8 cellular contexts compared by ENCODE assay signal in genomic region chr6:17884501-17885039, GRCh38.
DNase-seq lines count a peak whose midpoint lies in the region; ATAC-seq and TF ChIP-seq lines count a peak whose summit lies in the region.

No MANE protein-coding gene starts in this region.

- H3K27ac ChIP-seq in MM.1S (ENCODE audit: low read length) (peak overlapping the region; percentile 47; the same call in 1 of the 2 replicates), heart right ventricle (peak overlapping the region in 3 of 10 donors; percentile 18 to 56 (median 39))

- H3K4me2 ChIP-seq in MM.1S (ENCODE audit: low read depth, low read length): peak overlapping the region; percentile 68

- peaks cover 7% of the 10 kb centered on the region; the same call in 1 of the 2 replicates for H3F3A ChIP-seq in MM.1S (ENCODE audit: insufficient read depth, low read length)

- peak overlapping the region; percentile 36; the same call in 1 of the 2 replicates for H3K4me3 ChIP-seq in MM.1S (ENCODE audit: low read length)
- peak overlapping the region in 1 of 10 donors; percentile 20 for H3K4me3 ChIP-seq in heart right ventricle

- H3K27me3 ChIP-seq in MM.1S (replicated peaks; ENCODE audit: insufficient read depth, low read length) (no peaks in the 10 kb centered on the region), heart right ventricle (no peaks in the 10 kb centered on the region)

- H3K9me2 ChIP-seq in MM.1S (replicated peaks; ENCODE audit: insufficient read depth, low read length): no peaks in the 10 kb centered on the region

- H3K9me3 ChIP-seq in MM.1S (replicated peaks; ENCODE audit: insufficient read depth, low read length) (no peaks in the 10 kb centered on the region), heart right ventricle (no peaks in the 10 kb centered on the region)

- DNase-seq in MM.1S: peak; percentile 23
- no peak for DNase-seq in heart right ventricle
- no peak for DNase-seq in DMS53 (lab: John Stamatoyannopoulos, UW)
- no peak for DNase-seq in HK-2 (ENCODE audit: unreplicated experiment)
- DNase-seq in ACHN: no peak
- no peak for DNase-seq in central memory CD4-positive, alpha-beta T cell

- intact Hi-C loops in heart right ventricle (cut with DNase I): no loop called here

- peak overlapping the region; percentile 7; the same call in 1 of the 2 replicates for H3K9ac ChIP-seq in MM.1S (ENCODE audit: low read length)

- in situ Hi-C loops in ACHN (cut with HindIII; ENCODE audit: low pct_ligation_motif_present, low pct_unique_long_range_greater_than_20kb, low sequenced_read_pairs): no loop called here

- no peaks in the 10 kb centered on the region for H3K79me2 ChIP-seq in MM.1S (ENCODE audit: low read length)

- 55 to 64% methylated on average over 3 of the region's 3 CpGs for WGBS in heart right ventricle, 2 donors

- H3K4me1 ChIP-seq in MM.1S (ENCODE audit: low read length) (peaks cover 10% of the 10 kb centered on the region), heart right ventricle (peaks cover 3 to 56% (median 27%) of the 10 kb centered on the region in 9 donors)

- TF ChIP-seq CTCF in MM.1S (IDR thresholded peaks at IDR 0.05; ENCODE audit: low read length) (no peak), heart right ventricle (IDR thresholded peaks at IDR 0.05) (no peak)

- H4K20me1 ChIP-seq in MM.1S (ENCODE audit: insufficient read depth, low read length): no peaks in the 10 kb centered on the region

- H2AFZ ChIP-seq in MM.1S (ENCODE audit: low read length): peak overlapping the region; percentile 51

- ATAC-seq in GM18520 (IDR thresholded peaks at IDR 0.05; ENCODE audit: unreplicated experiment) (peak; percentile 75), GM21825 (IDR thresholded peaks at IDR 0.05; ENCODE audit: unreplicated experiment) (peak; percentile 82), heart right ventricle (peak in 5 of 8 donors; percentile 8 to 42 (median 31))

- no peaks in the 10 kb centered on the region for H3K36me3 ChIP-seq in MM.1S (replicated peaks; ENCODE audit: insufficient read depth, low read length)
- H3K36me3 ChIP-seq in heart right ventricle: peaks cover 0 to 7% (median 0%) of the 10 kb centered on the region in 9 donors

Comparison
In these comparisons a context has a peak if more than half of its experiments do, and no peak if none do; other contexts are left out.
1. ATAC-seq: peak in every context shown above with its lines; median percentile 82 in GM21825; 75 in GM18520; 31 in heart right ventricle.